8 cellular contexts compared by ENCODE assay signal in the genomic region with DNA sequence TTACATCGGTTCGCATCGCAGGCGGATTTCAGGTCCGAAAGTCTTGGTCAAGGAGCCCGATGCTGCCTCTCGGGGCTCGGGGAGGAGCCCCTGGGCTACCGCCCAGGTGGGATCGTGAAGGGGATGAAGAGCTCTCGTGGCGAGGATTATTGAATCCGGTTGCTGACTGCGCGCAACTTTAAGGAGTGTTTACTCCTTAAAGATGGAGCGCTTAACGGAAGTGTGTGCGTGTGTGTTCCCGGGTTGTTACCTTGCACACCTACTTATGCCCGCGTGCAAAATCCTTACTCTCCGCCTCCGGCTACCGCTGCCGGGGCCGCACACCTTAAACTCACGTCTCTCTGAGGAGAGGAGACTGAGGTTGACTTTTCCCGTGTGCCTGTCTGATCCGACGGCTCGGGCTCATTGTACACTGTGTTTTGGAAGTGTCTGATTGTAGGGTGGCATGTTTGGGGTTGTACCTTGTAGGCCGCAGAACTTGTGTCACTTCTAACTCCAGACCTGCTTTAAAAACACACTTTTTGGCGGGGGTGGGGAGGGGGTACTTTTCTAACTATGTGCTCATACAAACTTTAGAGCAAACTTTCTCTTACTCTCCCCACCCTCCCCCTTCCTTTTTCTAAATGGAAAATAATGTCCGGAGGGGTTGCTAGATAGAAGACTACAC. TPM values are rescaled to one million over a fixed set of nuclear protein-coding genes. Genes with fewer than 3 reads are reported as not detected.
A peak's percentile ranks its signal among the peaks of the same experiment; 100 is the strongest.
DNase-seq lines count a peak whose midpoint lies in the region; TF ChIP-seq lines count a peak whose summit lies in the region.
"Not testable (repeated sequence)": the region's sequence is repeated elsewhere in the genome, so short reads cannot be mapped to it uniquely, and the experiment has no call there.

No MANE protein-coding gene starts in this region.

- H3K4me1 ChIP-seq in Karpas-422 (ENCODE audit: low read length) = peaks cover 33% of the 10 kb centered on the region
- peaks cover 0 to 12% of the 10 kb centered on the region in 2 donors for H3K4me1 ChIP-seq in ascending aorta
- peaks cover 0 to 16% (median 4%) of the 10 kb centered on the region in 3 donors for H3K4me1 ChIP-seq in esophagus squamous epithelium
- H3K4me1 ChIP-seq in ovary (ENCODE audit: insufficient read depth) = not testable (repeated sequence)

- peaks cover 33% of the 10 kb centered on the region for H3K79me2 ChIP-seq in Karpas-422 (ENCODE audit: low read length)

- peak overlapping the region; percentile 82 for H3K27ac Mint-ChIP-seq in activated CD4-positive, alpha-beta T cell treated with anti-CD3 and anti-CD28 coated beads, Interleukin-2, amount 10 ng/mL, durations not matched to agents 7 days and 5 days

- peaks cover 25% of the 10 kb centered on the region for H3K4me1 Mint-ChIP-seq in activated CD4-positive, alpha-beta T cell treated with anti-CD3 and anti-CD28 coated beads, Interleukin-2, amount 10 ng/mL, durations not matched to agents 7 days and 5 days

- POLR2A ChIA-PET in activated CD4-positive, alpha-beta T cell treated with anti-CD3 and anti-CD28 coated beads, Interleukin-2, amount 10 ng/mL, durations not matched to agents 7 days and 5 days (lab: Charles Lee) = not testable (repeated sequence)

- H3K9me3 Mint-ChIP-seq in activated CD4-positive, alpha-beta T cell treated with anti-CD3 and anti-CD28 coated beads, Interleukin-2, amount 10 ng/mL, durations not matched to agents 7 days and 5 days = not testable (repeated sequence)

- peak overlapping the region; percentile 95; the same call in 1 of the 2 replicates for H2AFZ ChIP-seq in Karpas-422 (ENCODE audit: low read length)

- H3K36me3 Mint-ChIP-seq in activated CD4-positive, alpha-beta T cell treated with anti-CD3 and anti-CD28 coated beads, Interleukin-2, amount 10 ng/mL, durations not matched to agents 7 days and 5 days (ENCODE audit: low read depth) = not testable (repeated sequence)

- not testable (repeated sequence) for H3K36me3 ChIP-seq in Karpas-422 (ENCODE audit: insufficient read depth, low read length); ascending aorta; ovary
- H3K36me3 ChIP-seq in esophagus squamous epithelium = peaks cover 0 to 17% (median 0%) of the 10 kb centered on the region in 3 donors

- peak; percentile 43 for DNase-seq in DMS53 (lab: John Stamatoyannopoulos, UW)
- DNase-seq in Karpas-422; ascending aorta (ENCODE audit: low spot score in 2 of 2); esophagus squamous epithelium (lab: John Stamatoyannopoulos, UW): not testable (repeated sequence)
- peak; percentile 8 for DNase-seq in activated CD4-positive, alpha-beta T cell treated with anti-CD3 and anti-CD28 coated beads, Interleukin-2, amount 10 ng/mL, durations not matched to agents 7 days and 5 days
- DNase-seq in islet precursor cell = peak; percentile 63
- peak; percentile 30 to 61 (median 39) for DNase-seq in ovary
- DNase-seq in superior temporal gyrus (ENCODE audit: extremely low spot score) = peak; percentile 29

- TF ChIP-seq EP300 in ovary (IDR thresholded peaks at IDR 0.05) = not testable (repeated sequence)

- H3K27ac ChIP-seq in Karpas-422 (ENCODE audit: low read length) = peak overlapping the region; percentile 79; the same call in 1 of the 2 replicates
- peak overlapping the region; percentile 97 for H3K27ac ChIP-seq in ascending aorta
- peak overlapping the region; percentile 72 to 93 (median 84) for H3K27ac ChIP-seq in esophagus squamous epithelium
- peak overlapping the region; percentile 82 to 91 for H3K27ac ChIP-seq in ovary

- H3K9ac ChIP-seq in Karpas-422 (ENCODE audit: low read length) = peak overlapping the region; percentile 90

- not testable (repeated sequence) for H3K27me3 Mint-ChIP-seq in activated CD4-positive, alpha-beta T cell treated with anti-CD3 and anti-CD28 coated beads, Interleukin-2, amount 10 ng/mL, durations not matched to agents 7 days and 5 days

- H4K20me1 ChIP-seq in Karpas-422 (ENCODE audit: insufficient read depth, low read depth, low read length) = not testable (repeated sequence)

- not testable (repeated sequence) for H3K9me2 ChIP-seq in Karpas-422 (replicated peaks; ENCODE audit: insufficient read depth, low read length)

- WGBS in esophagus squamous epithelium, 2 donors = 18 to 27% methylated on average over 10 to 16 of the region's 34 CpGs
- 2 to 6% (median 2%) methylated on average over 33 to 34 of the region's 34 CpGs for WGBS in ovary, 3 donors

- intact Hi-C loops in ascending aorta (cut with DNase I) (loop anchor here (2.0 kb wide), 1 partner anchor 38 kb away; a partner anchor contains a TSS), ovary (cut with DNase I) (loop anchor here in 1 of 4 donors (5.0 kb wide), 1 partner anchor 88 kb away; no protein-coding TSS in a partner anchor)
- intact Hi-C loops in esophagus squamous epithelium (cut with DNase I) = not testable (repeated sequence)

- H3K9me3 ChIP-seq in Karpas-422 (ENCODE audit: low read length); ascending aorta; esophagus squamous epithelium; ovary: not testable (repeated sequence)

- peak overlapping the region; percentile 99 for H3K4me2 ChIP-seq in Karpas-422 (ENCODE audit: low read depth, low read length, poor library complexity, severe bottlenecking)

- H3K4me3 ChIP-seq in Karpas-422 (ENCODE audit: low read length) (peak overlapping the region; percentile 94), ascending aorta (peak overlapping the region; percentile 80), esophagus squamous epithelium (peak overlapping the region; percentile 46 to 86 (median 64)), ovary (peak overlapping the region; percentile 66)

- CTCF ChIA-PET in activated CD4-positive, alpha-beta T cell treated with anti-CD3 and anti-CD28 coated beads, Interleukin-2, amount 10 ng/mL, durations not matched to agents 7 days and 5 days (lab: Charles Lee) = interaction anchor here (1.1 kb wide), 1 partner anchor 10 kb away, joined by 3 read pairs; no protein-coding TSS in a partner anchor

- TF ChIP-seq CTCF in ascending aorta (IDR thresholded peaks at IDR 0.05); esophagus squamous epithelium (IDR thresholded peaks at IDR 0.05); ovary (IDR thresholded peaks at IDR 0.05): not testable (repeated sequence)

- not testable (repeated sequence) for TF ChIP-seq POLR2A in esophagus squamous epithelium (IDR thresholded peaks at IDR 0.05); ovary (IDR thresholded peaks at IDR 0.05)

- not testable (repeated sequence) for H3K27me3 ChIP-seq in Karpas-422 (ENCODE audit: low read length); ascending aorta; esophagus squamous epithelium; ovary

- peak overlapping the region; percentile 80 for H3K4me3 Mint-ChIP-seq in activated CD4-positive, alpha-beta T cell treated with anti-CD3 and anti-CD28 coated beads, Interleukin-2, amount 10 ng/mL, durations not matched to agents 7 days and 5 days

RNA-seq across cellular contexts. Expression of a gene that starts 38.3 kb away (rescaled TPM):
- total RNA-seq in Karpas-422 (2014; rRNA removed; shearing (Covaris generic); ENCODE audit: low replicate concordance) = 23.2 and 36.8 TPM in 2 replicates
- total RNA-seq in activated CD4-positive, alpha-beta T cell treated with anti-CD3 and anti-CD28 coated beads, Interleukin-2, amount 10 ng/mL, durations not matched to agents 7 days and 5 days = 1 to 10 TPM; 6.1 to 6.9 TPM
- 4.6 TPM for total RNA-seq in ascending aorta
- 10 to 100 TPM; 19.7 to 27.1 (median 21.9) TPM for total RNA-seq in esophagus squamous epithelium
- 10 to 100 TPM; 15.0 to 19.6 (median 18.3) TPM for total RNA-seq in ovary
- polyA plus RNA-seq in ovary = 10 to 100 TPM; 14.8 to 25.0 TPM
